ENCODE assay signal across 27 cellular contexts in genomic region chr20:61765871-61766654, GRCh38.
DNase-seq lines count a peak whose midpoint lies in the region; ATAC-seq, FAIRE-seq and TF ChIP-seq lines count a peak whose summit lies in the region.
"Had no signal": no experiment of that assay in that cellular context is flagged by ENCODE, and none has a peak within 500 bp of the region (broad histone marks: within the 10 kb centered on the region; RNA-seq: fewer than 3 reads in every experiment).

No MANE protein-coding gene starts in this region.

- H3K36me3 ChIP-seq in K562 (ENCODE audit: control insufficient read depth, insufficient read depth, low read length) = no peaks in the 10 kb centered on the region
- no peaks in the 10 kb centered on the region for H3K36me3 ChIP-seq in mesendoderm (ENCODE audit: control insufficient read depth, insufficient read depth, low read length)

- H3K4me1 ChIP-seq in K562 (replicated peaks in 1 of 2; ENCODE audit: control insufficient read depth in 2 of 2, insufficient read depth in 2 of 2, low read length in 2 of 2) = no peaks in the 10 kb centered on the region
- H3K4me1 ChIP-seq in mesendoderm (ENCODE audit: control insufficient read depth, low read depth, low read length) = no peaks in the 10 kb centered on the region

- H3K4me1 Mint-ChIP-seq in activated naive CD4-positive, alpha-beta T cell treated with anti-CD3 and anti-CD28 coated beads, Interleukin-2, amount 10 ng/mL, durations not matched to agents 7 days and 5 days = no peaks in the 10 kb centered on the region
- no peaks in the 10 kb centered on the region for H3K4me1 Mint-ChIP-seq in activated naive CD4-positive, alpha-beta T cell treated with anti-CD3 and anti-CD28 coated beads for 36 hours (ENCODE audit: low read depth)
- no peaks in the 10 kb centered on the region for H3K4me1 Mint-ChIP-seq in progenitor cell of endocrine pancreas (ENCODE audit: low read depth)
- H3K4me1 Mint-ChIP-seq: activated naive CD4-positive, alpha-beta T cell treated with anti-CD3 and anti-CD28 coated beads, Interleukin-2, amount 50 U/mL, for 24 hours; natural killer cell had no signal

- H3K23ac ChIP-seq in mesendoderm (ENCODE audit: low read length) = no peak overlapping the region

- H3K27me3 ChIP-seq in K562 (ENCODE audit: control insufficient read depth in 2 of 2, insufficient read depth in 2 of 2, low read length in 2 of 2) = peaks cover 21 to 65% of the 10 kb centered on the region in 2 experiments
- H3K27me3 ChIP-seq in mesendoderm (ENCODE audit: insufficient read depth, low read length, poor library complexity) = no peaks in the 10 kb centered on the region

- no peaks in the 10 kb centered on the region for H3K36me3 Mint-ChIP-seq in activated naive CD4-positive, alpha-beta T cell treated with anti-CD3 and anti-CD28 coated beads, Interleukin-2, amount 10 ng/mL, durations not matched to agents 7 days and 5 days
- no peaks in the 10 kb centered on the region for H3K36me3 Mint-ChIP-seq in activated naive CD4-positive, alpha-beta T cell treated with anti-CD3 and anti-CD28 coated beads for 36 hours (ENCODE audit: low read depth)
- H3K36me3 Mint-ChIP-seq in progenitor cell of endocrine pancreas (ENCODE audit: insufficient read depth) = no peaks in the 10 kb centered on the region
- H3K36me3 Mint-ChIP-seq: activated naive CD4-positive, alpha-beta T cell treated with anti-CD3 and anti-CD28 coated beads, Interleukin-2, amount 50 U/mL, for 24 hours; brain; natural killer cell had no signal

- FAIRE-seq in K562 (lab: Jason Lieb, UNC) = no peak
- FAIRE-seq: keratinocyte had no signal

- intact Hi-C loops in activated naive CD4-positive, alpha-beta T cell treated with anti-CD3 and anti-CD28 coated beads for 36 hours (cut with micrococcal nuclease) = no loop called here
- intact Hi-C loops in K562 (cut with micrococcal nuclease) = no loop called here

- TF ChIP-seq POLR2A in K562 (conservative IDR thresholded peaks at IDR 0.05) = no peak

- H4K5ac ChIP-seq in mesendoderm (ENCODE audit: low read length) = no peak overlapping the region

- H3K9me1 ChIP-seq in K562 (ENCODE audit: control insufficient read depth, insufficient read depth, low read length) = no peaks in the 10 kb centered on the region

- ATAC-seq in K562 = peak; percentile 76
- ATAC-seq: esophagus mucosa, natural killer cell had no signal

- in situ Hi-C loops in K562 (cut with MboI) = no loop called here

- H2AFZ ChIP-seq in K562 (ENCODE audit: low read depth, low read length) = no peak overlapping the region
- H2AFZ ChIP-seq: GM23248 had no signal

- no peak overlapping the region for H3K27ac Mint-ChIP-seq in activated naive CD4-positive, alpha-beta T cell treated with anti-CD3 and anti-CD28 coated beads, Interleukin-2, amount 10 ng/mL, durations not matched to agents 7 days and 5 days
- H3K27ac Mint-ChIP-seq in activated naive CD4-positive, alpha-beta T cell treated with anti-CD3 and anti-CD28 coated beads for 36 hours = no peak overlapping the region
- H3K27ac Mint-ChIP-seq in progenitor cell of endocrine pancreas = no peak overlapping the region
- H3K27ac Mint-ChIP-seq: activated naive CD4-positive, alpha-beta T cell treated with anti-CD3 and anti-CD28 coated beads, Interleukin-2, amount 50 U/mL, for 24 hours; natural killer cell had no signal

- peaks cover 5% of the 10 kb centered on the region for H4K20me1 ChIP-seq in K562 (replicated peaks; ENCODE audit: control insufficient read depth, insufficient read depth, low read length)

- H2BK120ac ChIP-seq in mesendoderm (ENCODE audit: low read depth, low read length) = no peak overlapping the region

- H3K27me3 Mint-ChIP-seq in activated naive CD4-positive, alpha-beta T cell treated with anti-CD3 and anti-CD28 coated beads, Interleukin-2, amount 10 ng/mL, durations not matched to agents 7 days and 5 days = no peaks in the 10 kb centered on the region
- H3K27me3 Mint-ChIP-seq in activated naive CD4-positive, alpha-beta T cell treated with anti-CD3 and anti-CD28 coated beads for 36 hours (ENCODE audit: low read depth) = peaks cover 2% of the 10 kb centered on the region
- peaks cover 23% of the 10 kb centered on the region for H3K27me3 Mint-ChIP-seq in progenitor cell of endocrine pancreas
- H3K27me3 Mint-ChIP-seq: brain had no signal

- no peaks in the 10 kb centered on the region for H3K9me3 Mint-ChIP-seq in activated naive CD4-positive, alpha-beta T cell treated with anti-CD3 and anti-CD28 coated beads, Interleukin-2, amount 10 ng/mL, durations not matched to agents 7 days and 5 days
- H3K9me3 Mint-ChIP-seq in activated naive CD4-positive, alpha-beta T cell treated with anti-CD3 and anti-CD28 coated beads for 36 hours = no peaks in the 10 kb centered on the region
- no peaks in the 10 kb centered on the region for H3K9me3 Mint-ChIP-seq in progenitor cell of endocrine pancreas (ENCODE audit: low read depth)
- H3K9me3 Mint-ChIP-seq: activated naive CD4-positive, alpha-beta T cell treated with anti-CD3 and anti-CD28 coated beads, Interleukin-2, amount 50 U/mL, for 24 hours; brain; natural killer cell had no signal

- H3K9ac ChIP-seq in K562 (ENCODE audit: insufficient read depth in 1 of 2, low read depth in 2 of 2, low read length in 2 of 2) (no peak overlapping the region), mesendoderm (ENCODE audit: low read length) (no peak overlapping the region)
- H3K9ac ChIP-seq: GM23248 had no signal

- H3K4me2 ChIP-seq in K562 (ENCODE audit: insufficient read depth, low read length) (no peak overlapping the region), mesendoderm (ENCODE audit: low read length) (no peak overlapping the region)

- H3K56ac ChIP-seq in mesendoderm (ENCODE audit: low read length) = no peak overlapping the region

- no peak overlapping the region for H3K18ac ChIP-seq in mesendoderm (ENCODE audit: low read length)

- DNase-seq in activated naive CD4-positive, alpha-beta T cell treated with anti-CD3 and anti-CD28 coated beads, Interleukin-2, amount 10 ng/mL, durations not matched to agents 7 days and 5 days = peak; percentile 16
- no peak for DNase-seq in activated naive CD4-positive, alpha-beta T cell treated with anti-CD3 and anti-CD28 coated beads for 36 hours
- peak in 3 of 4 experiments; percentile 77 to 79 (median 78) for DNase-seq in K562 (ENCODE audit: extremely low read depth in 1 of 4, low spot score in 3 of 4)
- peak; percentile 20 for DNase-seq in mesendoderm
- DNase-seq in NCI-H1417 treated with DMSO at 0.1 percent for 48 hours (lab: John Stamatoyannopoulos, UW) = no peak
- DNase-seq in MV-4-11 (lab: John Stamatoyannopoulos, UW) = no peak
- no peak for DNase-seq in progenitor cell of endocrine pancreas (ENCODE audit: low spot score, unreplicated experiment)
- no peak for DNase-seq in kidney glomerular epithelial cell (lab: John Stamatoyannopoulos, UW)
- DNase-seq: activated CD4-positive, alpha-beta T cell treated with anti-CD3 and anti-CD28 coated beads, Interleukin-2, amount 50 U/mL, for 48 hours; activated CD4-positive, CD25-positive, alpha-beta regulatory T cell treated with anti-CD3 and anti-CD28 coated beads, Interleukin-2, amount 50 U/mL, for 72 hours; amniotic stem cell; dermis blood vessel endothelial cell; DMS79 treated with DMSO at 0.1 percent for 48 hours; GDM1; GM23248; natural killer cell; NCI-H1436 treated with DMSO at 0.1 percent for 48 hours; NCI-H2081 treated with DMSO at 0.1 percent for 48 hours; NCI-H446; NCI-H774; stimulated activated naive CD4-positive, alpha-beta T cell; T-helper 2 cell had no signal

- no peak for TF ChIP-seq RAD21 in K562 (CRISPR knock-in tag; conservative IDR thresholded peaks at IDR 0.05 in 1 of 2, IDR thresholded peaks at IDR 0.05 in 1 of 2)

- H3K4ac ChIP-seq in mesendoderm (ENCODE audit: low read depth, low read length) = no peak overlapping the region

- CTCF ChIA-PET in activated naive CD4-positive, alpha-beta T cell treated with anti-CD3 and anti-CD28 coated beads, Interleukin-2, amount 10 ng/mL, durations not matched to agents 7 days and 5 days (lab: Charles Lee) = no interaction called here
- CTCF ChIA-PET in activated naive CD4-positive, alpha-beta T cell treated with anti-CD3 and anti-CD28 coated beads for 36 hours (lab: Charles Lee) = no interaction called here
- CTCF ChIA-PET in K562 (lab: Yijun Ruan, JAX; ENCODE audit: low intra/inter-chr PET ratio) = no interaction called here

- H3K27ac ChIP-seq in K562 (ENCODE audit: extremely low read depth, low read depth, low read length) (no peak overlapping the region), mesendoderm (ENCODE audit: low read depth, low read length) (no peak overlapping the region)
- H3K27ac ChIP-seq: GM23248, skin epidermis had no signal

- H3K9me3 ChIP-seq in K562 (replicated peaks; ENCODE audit: control insufficient read depth, insufficient read depth, low read depth, low read length) = no peaks in the 10 kb centered on the region

- no peak overlapping the region for H2BK15ac ChIP-seq in mesendoderm (replicated peaks; ENCODE audit: low read depth)

- TF ChIP-seq EP300 in K562 (IDR thresholded peaks at IDR 0.05; ENCODE audit: low read length) = no peak

- H3K4me3 ChIP-seq in K562 = no peak overlapping the region
- no peak overlapping the region for H3K4me3 ChIP-seq in mesendoderm (ENCODE audit: low read length)
- H3K4me3 ChIP-seq: GM23248, skin epidermis had no signal

- no peak overlapping the region for H3K4me3 Mint-ChIP-seq in activated naive CD4-positive, alpha-beta T cell treated with anti-CD3 and anti-CD28 coated beads, Interleukin-2, amount 10 ng/mL, durations not matched to agents 7 days and 5 days
- no peak overlapping the region for H3K4me3 Mint-ChIP-seq in activated naive CD4-positive, alpha-beta T cell treated with anti-CD3 and anti-CD28 coated beads for 36 hours
- H3K4me3 Mint-ChIP-seq in progenitor cell of endocrine pancreas (ENCODE audit: low read depth) = no peak overlapping the region
- H3K4me3 Mint-ChIP-seq: activated naive CD4-positive, alpha-beta T cell treated with anti-CD3 and anti-CD28 coated beads, Interleukin-2, amount 50 U/mL, for 24 hours; brain; natural killer cell had no signal

- no peak overlapping the region for H4K8ac ChIP-seq in mesendoderm (ENCODE audit: low read depth, low read length)

- BruUV-seq in K562 (replicated peaks; lab: Mats Ljungman, UMichigan) = no TSS peak

- H3K79me2 ChIP-seq in K562 (ENCODE audit: control insufficient read depth, insufficient read depth, low read length) = no peaks in the 10 kb centered on the region
- no peaks in the 10 kb centered on the region for H3K79me2 ChIP-seq in mesendoderm (ENCODE audit: control insufficient read depth, insufficient read depth, low read length)

- H3K79me1 ChIP-seq in mesendoderm (ENCODE audit: low read length) = no peaks in the 10 kb centered on the region

- no peak overlapping the region for H2BK5ac ChIP-seq in mesendoderm (ENCODE audit: low read length)

- POLR2A ChIA-PET in K562 (lab: Yijun Ruan, JAX) = no interaction called here

- WGBS in K562 (ENCODE audit: insufficient coverage, low coverage, missing lambda C conversion rate) = 1% methylated on average over 12 of the region's 12 CpGs
- WGBS in mesendoderm (ENCODE audit: extremely low coverage, insufficient coverage, low lambda C conversion rate) = no CpG with 5 or more reads among the region's 12 CpGs

- H2AK5ac ChIP-seq in mesendoderm (ENCODE audit: low read length) = no peak overlapping the region

- TF ChIP-seq CTCF in K562 (IDR thresholded peaks at IDR 0.05 in 2 of 3, conservative IDR thresholded peaks at IDR 0.05 in 1 of 3; ENCODE audit: insufficient read depth in 2 of 3, low read depth in 1 of 3, low read length in 3 of 3) (no peak), progenitor cell of endocrine pancreas (IDR thresholded peaks at IDR 0.05; ENCODE audit: unreplicated experiment) (no peak)

Comparison
In these comparisons a context has a peak if more than half of its experiments do, and no peak if none do; other contexts are left out.
1. DNase-seq: peak in activated naive CD4-positive, alpha-beta T cell treated with anti-CD3 and anti-CD28 coated beads, Interleukin-2, amount 10 ng/mL, durations not matched to agents 7 days and 5 days (single experiment), K562 (3 of 4) and mesendoderm (single experiment); none in activated naive CD4-positive, alpha-beta T cell treated with anti-CD3 and anti-CD28 coated beads for 36 hours (single experiment), NCI-H1417 treated with DMSO at 0.1 percent for 48 hours (single experiment), MV-4-11 (single experiment), progenitor cell of endocrine pancreas (single experiment) and kidney glomerular epithelial cell (single experiment).